In the genomic region with DNA sequence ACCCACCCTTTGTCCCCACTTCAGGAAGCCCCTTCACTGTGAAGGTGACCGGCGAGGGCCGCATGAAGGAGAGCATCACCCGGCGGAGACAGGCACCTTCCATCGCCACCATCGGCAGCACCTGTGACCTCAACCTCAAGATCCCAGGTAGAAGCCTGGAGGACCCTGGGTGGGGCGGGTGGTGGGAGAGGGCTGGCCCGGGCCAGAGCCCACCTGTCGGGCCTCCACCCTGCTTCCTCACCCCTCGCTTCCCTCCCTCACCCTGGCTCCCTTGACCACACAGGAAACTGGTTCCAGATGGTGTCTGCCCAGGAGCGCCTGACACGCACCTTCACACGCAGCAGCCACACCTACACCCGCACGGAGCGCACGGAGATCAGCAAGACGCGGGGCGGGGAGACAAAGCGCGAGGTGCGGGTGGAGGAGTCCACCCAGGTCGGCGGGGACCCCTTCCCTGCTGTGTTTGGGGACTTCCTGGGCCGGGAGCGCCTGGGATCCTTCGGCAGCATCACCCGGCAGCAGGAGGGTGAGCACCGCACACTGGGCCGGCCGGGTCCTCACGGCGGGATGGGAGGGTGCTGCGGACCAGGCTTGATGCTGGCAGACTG, we compare ENCODE assay signal across 15 cellular contexts. TPM values are rescaled to one million over a fixed set of nuclear protein-coding genes. Genes with fewer than 3 reads are reported as not detected.
A peak's percentile ranks its signal among the peaks of the same experiment; 100 is the strongest.
DNase-seq lines count a peak whose midpoint lies in the region; ATAC-seq, FAIRE-seq and TF ChIP-seq lines count a peak whose summit lies in the region.
"Had no signal": no experiment of that assay in that cellular context is flagged by ENCODE, and none has a peak within 500 bp of the region (broad histone marks: within the 10 kb centered on the region; RNA-seq: fewer than 3 reads in every experiment).

No MANE protein-coding gene starts in this region.

- no peaks in the 10 kb centered on the region for H3K79me2 ChIP-seq in endothelial cell of umbilical vein (ENCODE audit: control insufficient read depth, insufficient read depth, low read length)
- no peaks in the 10 kb centered on the region for H3K79me2 ChIP-seq in osteoblast (ENCODE audit: insufficient read depth, low read length)

- H2AFZ ChIP-seq in endothelial cell of umbilical vein (ENCODE audit: low read depth, low read length) = no peak overlapping the region
- H2AFZ ChIP-seq in osteoblast (ENCODE audit: low read length) = no peak overlapping the region
- H2AFZ ChIP-seq: GM23248 had no signal

- FAIRE-seq in endothelial cell of umbilical vein (lab: Jason Lieb, UNC) = no peak
- FAIRE-seq: GM12878, GM18507, H54 had no signal

- CTCF ChIA-PET in endothelial cell of umbilical vein (lab: Charles Lee) = no interaction called here
- CTCF ChIA-PET in activated CD8-positive, alpha-beta T cell treated with anti-CD3 and anti-CD28 coated beads for 36 hours (lab: Charles Lee) = no interaction called here

- POLR2A ChIA-PET in endothelial cell of umbilical vein (lab: Charles Lee) = no interaction called here
- POLR2A ChIA-PET in activated CD8-positive, alpha-beta T cell treated with anti-CD3 and anti-CD28 coated beads for 36 hours (lab: Charles Lee) = no interaction called here

- no peak overlapping the region for H3K27ac Mint-ChIP-seq in activated CD8-positive, alpha-beta T cell treated with anti-CD3 and anti-CD28 coated beads for 36 hours
- H3K27ac Mint-ChIP-seq: CD4-positive, CD25-positive, alpha-beta regulatory T cell had no signal

- H3K9ac ChIP-seq in endothelial cell of umbilical vein (replicated peaks; ENCODE audit: extremely low read depth, insufficient read depth, low read length) = no peak overlapping the region
- H3K9ac ChIP-seq: BLaER1 treated with 17β-estradiol and CSF1 and Interleukin-3, amounts not matched to agents 10 nM and 100 nM; GM23248 had no signal

- H3K9me1 ChIP-seq in endothelial cell of umbilical vein (replicated peaks; ENCODE audit: control insufficient read depth, extremely low read depth, insufficient read depth, low read length) = no peaks in the 10 kb centered on the region

- H3K27me3 Mint-ChIP-seq in activated CD8-positive, alpha-beta T cell treated with anti-CD3 and anti-CD28 coated beads for 36 hours = no peaks in the 10 kb centered on the region
- H3K27me3 Mint-ChIP-seq: CD4-positive, CD25-positive, alpha-beta regulatory T cell had no signal

- TSS peak; percentile 7 for BruUV-seq in endothelial cell of umbilical vein (replicated peaks; lab: Mats Ljungman, UMichigan)

- ATAC-seq in activated CD8-positive, alpha-beta T cell treated with anti-CD3 and anti-CD28 coated beads for 36 hours = no peak
- ATAC-seq in stimulated activated naive CD8-positive, alpha-beta T cell treated with anti-CD3 and anti-CD28 coated beads, Interleukin-15, Interleukin-2, amounts not matched to agents 100 U/mL and 50 U/mL, for 24 hours = no peak
- ATAC-seq: GM12878 had no signal

- H3K4me2 ChIP-seq in endothelial cell of umbilical vein (ENCODE audit: insufficient read depth, low read length) (no peak overlapping the region), osteoblast (ENCODE audit: insufficient read depth, low read length) (no peak overlapping the region)
- H3K4me2 ChIP-seq: BLaER1 treated with 17β-estradiol and CSF1 and Interleukin-3, amounts not matched to agents 10 nM and 100 nM had no signal

- dilution Hi-C loops in endothelial cell of umbilical vein (cut with MboI; ENCODE audit: extremely low pct_ligation_motif_present, low sequenced_read_pairs) = no loop called here

- H3K36me3 Mint-ChIP-seq in activated CD8-positive, alpha-beta T cell treated with anti-CD3 and anti-CD28 coated beads for 36 hours (ENCODE audit: low read depth) = no peaks in the 10 kb centered on the region
- H3K36me3 Mint-ChIP-seq: CD4-positive, CD25-positive, alpha-beta regulatory T cell had no signal

- no peak overlapping the region for H3K4me3 Mint-ChIP-seq in activated CD8-positive, alpha-beta T cell treated with anti-CD3 and anti-CD28 coated beads for 36 hours
- H3K4me3 Mint-ChIP-seq: CD4-positive, CD25-positive, alpha-beta regulatory T cell had no signal

- no peak for TF ChIP-seq POLR2A in endothelial cell of umbilical vein (IDR thresholded peaks at IDR 0.05; ENCODE audit: low read depth, low read length)

- no peaks in the 10 kb centered on the region for H3K9me3 ChIP-seq in cardiac muscle cell (ENCODE audit: low read depth)
- H3K9me3 ChIP-seq in right atrium auricular region = no peaks in the 10 kb centered on the region
- H3K9me3 ChIP-seq in endothelial cell of umbilical vein (replicated peaks; ENCODE audit: control insufficient read depth, insufficient read depth, low read length) = no peaks in the 10 kb centered on the region
- H3K9me3 ChIP-seq in osteoblast (ENCODE audit: low read depth, low read length) = no peaks in the 10 kb centered on the region
- H3K9me3 ChIP-seq: BLaER1 treated with 17β-estradiol and CSF1 and Interleukin-3, amounts not matched to agents 10 nM and 100 nM had no signal

- H3K36me3 ChIP-seq in cardiac muscle cell = peaks cover 86% of the 10 kb centered on the region
- H3K36me3 ChIP-seq in right atrium auricular region = peaks cover 93% of the 10 kb centered on the region
- H3K36me3 ChIP-seq in endothelial cell of umbilical vein (ENCODE audit: control insufficient read depth in 2 of 2, extremely low read depth in 1 of 2, insufficient read depth in 2 of 2, low read length in 2 of 2) = peaks cover 10 to 74% of the 10 kb centered on the region in 2 experiments
- H3K36me3 ChIP-seq in osteoblast (ENCODE audit: insufficient read depth, low read length) = peaks cover 83% of the 10 kb centered on the region
- H3K36me3 ChIP-seq: BLaER1 treated with 17β-estradiol and CSF1 and Interleukin-3, amounts not matched to agents 10 nM and 100 nM had no signal

- DNase-seq in cardiac muscle cell (ENCODE audit: low read depth in 1 of 2, low spot score in 1 of 2) = no peak
- DNase-seq in right atrium auricular region (ENCODE audit: low spot score) = no peak
- no peak for DNase-seq in endothelial cell of umbilical vein (ENCODE audit: low read depth, low spot score)
- DNase-seq in osteoblast (ENCODE audit: insufficient read length, low spot score, missing footprints) = peak; percentile 81
- no peak for DNase-seq in activated CD8-positive, alpha-beta T cell treated with anti-CD3 and anti-CD28 coated beads for 36 hours
- DNase-seq in GM03348 (ENCODE audit: low spot score) = no peak
- DNase-seq in stimulated activated naive CD8-positive, alpha-beta T cell treated with anti-CD3 and anti-CD28 coated beads, Interleukin-15, Interleukin-2, amounts not matched to agents 100 U/mL and 50 U/mL, for 24 hours = no peak
- DNase-seq: 8988T; CD4-positive, CD25-positive, alpha-beta regulatory T cell; DMS 273 treated with DMSO at 0.1 percent for 48 hours; GM23248 had no signal

- peak overlapping the region; percentile 39 for H3K27ac ChIP-seq in cardiac muscle cell
- no peak overlapping the region for H3K27ac ChIP-seq in right atrium auricular region
- H3K27ac ChIP-seq in endothelial cell of umbilical vein (ENCODE audit: insufficient read depth, low read depth, low read length) = no peak overlapping the region
- no peak overlapping the region for H3K27ac ChIP-seq in osteoblast (ENCODE audit: low read depth, low read length)
- H3K27ac ChIP-seq: BLaER1 treated with 17β-estradiol and CSF1 and Interleukin-3, amounts not matched to agents 10 nM and 100 nM; GM23248 had no signal

- H3K4me1 Mint-ChIP-seq in activated CD8-positive, alpha-beta T cell treated with anti-CD3 and anti-CD28 coated beads for 36 hours (ENCODE audit: low read depth) = no peaks in the 10 kb centered on the region
- H3K4me1 Mint-ChIP-seq: CD4-positive, CD25-positive, alpha-beta regulatory T cell had no signal

- TF ChIP-seq CTCF in cardiac muscle cell (IDR thresholded peaks at IDR 0.05; ENCODE audit: low read depth, low read length) = no peak
- no peak for TF ChIP-seq CTCF in right atrium auricular region (IDR thresholded peaks at IDR 0.05)
- TF ChIP-seq CTCF in endothelial cell of umbilical vein (IDR thresholded peaks at IDR 0.05; ENCODE audit: extremely low read depth in 1 of 2, insufficient read depth in 1 of 2, low read depth in 1 of 2, low read length in 2 of 2) = no peak
- TF ChIP-seq CTCF in osteoblast (IDR thresholded peaks at IDR 0.05; ENCODE audit: extremely low read depth, low read depth, low read length) = no peak
- no peak for TF ChIP-seq CTCF in activated CD8-positive, alpha-beta T cell treated with anti-CD3 and anti-CD28 coated beads for 36 hours (IDR thresholded peaks at IDR 0.05)

- H3K27me3 ChIP-seq in cardiac muscle cell = no peaks in the 10 kb centered on the region
- no peaks in the 10 kb centered on the region for H3K27me3 ChIP-seq in right atrium auricular region
- H3K27me3 ChIP-seq in endothelial cell of umbilical vein (ENCODE audit: control insufficient read depth in 2 of 2, insufficient read depth in 2 of 2, low read length in 2 of 2) = no peaks in the 10 kb centered on the region
- H3K27me3 ChIP-seq in osteoblast (ENCODE audit: insufficient read depth, low read length) = no peaks in the 10 kb centered on the region
- H3K27me3 ChIP-seq: BLaER1 treated with 17β-estradiol and CSF1 and Interleukin-3, amounts not matched to agents 10 nM and 100 nM had no signal

- H3K4me1 ChIP-seq in cardiac muscle cell (ENCODE audit: low read depth) = no peaks in the 10 kb centered on the region
- H3K4me1 ChIP-seq in right atrium auricular region = peaks cover 0 to 6% of the 10 kb centered on the region in 2 donors
- H3K4me1 ChIP-seq in endothelial cell of umbilical vein (ENCODE audit: control insufficient read depth, extremely low read depth, insufficient read depth, low read length) = no peaks in the 10 kb centered on the region
- H3K4me1 ChIP-seq in osteoblast (ENCODE audit: insufficient read depth, low read length) = no peaks in the 10 kb centered on the region

- intact Hi-C loops in endothelial cell of umbilical vein (cut with micrococcal nuclease) = no loop called here
- intact Hi-C loops in activated CD8-positive, alpha-beta T cell treated with anti-CD3 and anti-CD28 coated beads for 36 hours (cut with micrococcal nuclease) = no loop called here

- H3K9me3 Mint-ChIP-seq in activated CD8-positive, alpha-beta T cell treated with anti-CD3 and anti-CD28 coated beads for 36 hours = no peaks in the 10 kb centered on the region
- H3K9me3 Mint-ChIP-seq: CD4-positive, CD25-positive, alpha-beta regulatory T cell had no signal

- H4K20me1 ChIP-seq in endothelial cell of umbilical vein (replicated peaks; ENCODE audit: control insufficient read depth, extremely low read depth, insufficient read depth, low read length) (no peaks in the 10 kb centered on the region), osteoblast (ENCODE audit: insufficient read depth, low read length) (peaks cover 23% of the 10 kb centered on the region)
- H4K20me1 ChIP-seq: BLaER1 treated with 17β-estradiol and CSF1 and Interleukin-3, amounts not matched to agents 10 nM and 100 nM had no signal

- H3K4me3 ChIP-seq in cardiac muscle cell (no peak overlapping the region), right atrium auricular region (no peak overlapping the region), endothelial cell of umbilical vein (replicated peaks in 1 of 3; ENCODE audit: insufficient read depth in 1 of 3, low read depth in 1 of 3, low read length in 3 of 3) (no peak overlapping the region), osteoblast (ENCODE audit: insufficient read depth, low read length) (no peak overlapping the region)
- H3K4me3 ChIP-seq: BLaER1 treated with 17β-estradiol and CSF1 and Interleukin-3, amounts not matched to agents 10 nM and 100 nM; GM12878; GM23248 had no signal

RNA-seq across cellular contexts. Expression of gene ATP6V1F, which starts 8.9 kb away (rescaled TPM):
- 113 and 164 TPM in 2 replicates for total RNA-seq in cardiac muscle cell
- polyA plus RNA-seq in cardiac muscle cell = 284 and 330 TPM in 2 replicates
- 100 to 1,000 TPM; 121 TPM for total RNA-seq in right atrium auricular region
- total RNA-seq in endothelial cell of umbilical vein = 141 and 156 TPM in 2 replicates
- polyA plus RNA-seq in endothelial cell of umbilical vein = 360 and 501 TPM in 2 replicates
- polyA plus RNA-seq in endothelial cell of umbilical vein (2011; cell fraction: cytosol; rRNA removed) = 321 and 337 TPM in 2 replicates
- 73.5 and 88.9 TPM in 2 replicates for polyA plus RNA-seq in endothelial cell of umbilical vein (2011; cell fraction: nucleus; rRNA removed)
- 282 and 303 TPM in 2 replicates for polyA plus RNA-seq in endothelial cell of umbilical vein (2012)
- 61.5 and 62.5 TPM in 2 replicates for polyA minus RNA-seq in endothelial cell of umbilical vein
- polyA minus RNA-seq in endothelial cell of umbilical vein (2011; cell fraction: cytosol; rRNA and poly(A)+ RNA removed) = 34.7 TPM
- 9.6 and 17.0 TPM in 2 replicates for polyA minus RNA-seq in endothelial cell of umbilical vein (2011; cell fraction: nucleus; rRNA and poly(A)+ RNA removed)
- 91.9 and 95.2 TPM in 2 replicates for total RNA-seq in osteoblast
- total RNA-seq in activated CD8-positive, alpha-beta T cell treated with anti-CD3 and anti-CD28 coated beads for 36 hours = 100 to 1,000 TPM; 109 to 113 TPM

RNA-seq across cellular contexts. Expression of gene FLNC, which starts 23.6 kb away (rescaled TPM):
- total RNA-seq in cardiac muscle cell (500 and 516 TPM in 2 replicates), right atrium auricular region (100 to 1,000 TPM; 215 to 646 TPM), endothelial cell of umbilical vein (81.8 and 81.9 TPM in 2 replicates), osteoblast (93.7 and 130 TPM in 2 replicates)
- polyA plus RNA-seq in cardiac muscle cell (194 and 196 TPM in 2 replicates), endothelial cell of umbilical vein (19.5 and 20.1 TPM in 2 replicates)
- polyA plus RNA-seq in endothelial cell of umbilical vein (2011; cell fraction: cytosol; rRNA removed) = 19.9 and 23.3 TPM in 2 replicates
- polyA plus RNA-seq in endothelial cell of umbilical vein (2011; cell fraction: nucleus; rRNA removed) = 46.6 and 51.6 TPM in 2 replicates
- polyA plus RNA-seq in endothelial cell of umbilical vein (2012) = 66.9 and 79.9 TPM in 2 replicates
- polyA minus RNA-seq in endothelial cell of umbilical vein = 59.3 and 75.4 TPM in 2 replicates
- not detected for polyA minus RNA-seq in endothelial cell of umbilical vein (2011; cell fraction: cytosol; rRNA and poly(A)+ RNA removed)
- polyA minus RNA-seq in endothelial cell of umbilical vein (2011; cell fraction: nucleus; rRNA and poly(A)+ RNA removed) = 36.5 and 56.7 TPM in 2 replicates
- under 1 TPM; 0.14 to 0.16 TPM for total RNA-seq in activated CD8-positive, alpha-beta T cell treated with anti-CD3 and anti-CD28 coated beads for 36 hours
- total RNA-seq: CD4-positive, CD25-positive, alpha-beta regulatory T cell had no signal
- polyA plus RNA-seq: CD4-positive, CD25-positive, alpha-beta regulatory T cell had no signal

RNA-seq across cellular contexts. Expression of gene KCP, which starts 56.7 kb away (rescaled TPM):
- total RNA-seq in cardiac muscle cell = 0.49 and 1.2 TPM in 2 replicates
- polyA plus RNA-seq in cardiac muscle cell = 1.6 TPM in 2 replicates
- total RNA-seq in right atrium auricular region = not detected
- total RNA-seq in endothelial cell of umbilical vein = not detected in 2 replicates
- polyA plus RNA-seq in endothelial cell of umbilical vein = 0.03 TPM in 1 of 2 replicates, not detected in the other
- not detected in 2 replicates for polyA plus RNA-seq in endothelial cell of umbilical vein (2011; cell fraction: cytosol; rRNA removed)
- 0.04 TPM in 1 of 2 replicates, not detected in the other for polyA plus RNA-seq in endothelial cell of umbilical vein (2011; cell fraction: nucleus; rRNA removed)
- not detected in 2 replicates for polyA plus RNA-seq in endothelial cell of umbilical vein (2012)
- polyA minus RNA-seq in endothelial cell of umbilical vein = not detected in 2 replicates
- polyA minus RNA-seq in endothelial cell of umbilical vein (2011; cell fraction: cytosol; rRNA and poly(A)+ RNA removed) = not detected
- not detected in 2 replicates for polyA minus RNA-seq in endothelial cell of umbilical vein (2011; cell fraction: nucleus; rRNA and poly(A)+ RNA removed)
- total RNA-seq in osteoblast = 0.88 and 1.1 TPM in 2 replicates
- not detected for total RNA-seq in activated CD8-positive, alpha-beta T cell treated with anti-CD3 and anti-CD28 coated beads for 36 hours
- total RNA-seq: GM23248 had no signal

Comparison
In these comparisons a context has a peak if more than half of its experiments do, and no peak if none do; other contexts are left out.
1. RNA of gene FLNC, which starts 23.6 kb away (total RNA-seq): 215 to 646 TPM in right atrium auricular region, 500 to 516 TPM in cardiac muscle cell, 93.7 to 130 TPM in osteoblast and 81.8 to 81.9 TPM in endothelial cell of umbilical vein; 0.14 to 0.16 TPM in activated CD8-positive, alpha-beta T cell treated with anti-CD3 and anti-CD28 coated beads for 36 hours; every median in the first group is over 10 times any median in the second.